Comparison of ENCODE assay signal across 12 cellular contexts in the genomic region with DNA sequence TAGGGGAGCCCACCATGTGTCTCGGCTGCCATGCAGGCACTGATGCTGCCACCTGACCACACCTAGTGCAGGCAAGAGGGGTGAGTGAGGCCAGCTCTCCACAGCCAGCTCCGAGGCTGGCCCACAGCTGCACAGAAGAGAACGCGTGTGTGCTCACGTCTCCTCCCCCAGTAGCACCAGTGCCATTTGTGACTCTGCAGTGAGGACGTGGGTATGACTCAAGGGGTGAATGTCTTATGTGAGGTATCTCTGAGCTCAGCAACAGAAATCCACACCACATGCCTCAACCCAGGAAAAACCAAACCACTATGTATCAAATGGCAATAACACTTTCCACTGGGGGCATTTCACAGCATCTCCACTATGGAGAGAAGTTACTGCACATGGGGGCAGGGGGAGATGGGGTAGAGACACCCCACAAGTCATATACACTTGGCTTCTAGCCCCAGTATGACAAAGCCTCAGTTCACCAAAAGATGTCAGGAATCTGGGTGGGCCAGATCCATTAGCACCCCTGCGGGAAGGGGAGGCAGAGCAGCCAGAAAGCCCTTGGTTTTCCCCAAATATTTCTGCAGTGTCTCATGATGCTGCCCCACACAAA.
DNase-seq lines count a peak whose midpoint lies in the region; ATAC-seq and TF ChIP-seq lines count a peak whose summit lies in the region.
"Had no signal": no experiment of that assay in that cellular context is flagged by ENCODE, and none has a peak within 500 bp of the region (broad histone marks: within the 10 kb centered on the region; RNA-seq: fewer than 3 reads in every experiment).

No MANE protein-coding gene starts in this region.

- H3K36me3 Mint-ChIP-seq in activated T-cell treated with anti-CD3 and anti-CD28 coated beads, Interleukin-2, amount 50 U/mL, for 4 hours (ENCODE audit: insufficient read depth): peaks cover 42% of the 10 kb centered on the region

- no peaks in the 10 kb centered on the region for H3K9me3 ChIP-seq in subcutaneous abdominal adipose tissue (ENCODE audit: control insufficient read depth in 5 of 5, low read length in 5 of 5)
- H3K9me3 ChIP-seq in colonic mucosa: no peaks in the 10 kb centered on the region

- intact Hi-C loops in colonic mucosa (cut with DNase I): no loop called here

- H3K4me1 ChIP-seq in foreskin keratinocyte (no peaks in the 10 kb centered on the region), subcutaneous abdominal adipose tissue (ENCODE audit: control insufficient read depth in 5 of 5, insufficient read depth in 5 of 5, low read length in 5 of 5) (peaks cover 0 to 8% (median 3%) of the 10 kb centered on the region in 5 donors), colonic mucosa (peaks cover 5% of the 10 kb centered on the region)

- TF ChIP-seq CTCF in foreskin keratinocyte (conservative IDR thresholded peaks at IDR 0.05): no peak
- TF ChIP-seq CTCF in colonic mucosa (IDR thresholded peaks at IDR 0.05): no peak

- H3K36me3 ChIP-seq in subcutaneous abdominal adipose tissue (ENCODE audit: control insufficient read depth in 5 of 5, insufficient read depth in 5 of 5, low read length in 5 of 5) (peaks cover 0 to 74% (median 51%) of the 10 kb centered on the region in 5 donors), colonic mucosa (no peaks in the 10 kb centered on the region)

- H3K9me3 Mint-ChIP-seq in activated T-cell treated with anti-CD3 and anti-CD28 coated beads, Interleukin-2, amount 50 U/mL, for 4 hours: no peaks in the 10 kb centered on the region
- H3K9me3 Mint-ChIP-seq: CD4-positive, alpha-beta T cell had no signal

- no peak overlapping the region for H3K9ac ChIP-seq in subcutaneous abdominal adipose tissue (ENCODE audit: low read length in 5 of 5)
- no peak overlapping the region for H3K9ac ChIP-seq in colonic mucosa (ENCODE audit: low read depth in 2 of 2, low read length in 2 of 2)

- H3K4me3 ChIP-seq in subcutaneous abdominal adipose tissue (ENCODE audit: low read depth in 1 of 5, low read length in 5 of 5) (no peak overlapping the region), colonic mucosa (no peak overlapping the region)

- no peaks in the 10 kb centered on the region for H3K27me3 Mint-ChIP-seq in activated T-cell treated with anti-CD3 and anti-CD28 coated beads, Interleukin-2, amount 50 U/mL, for 4 hours (ENCODE audit: low read depth)
- H3K27me3 Mint-ChIP-seq: CD4-positive, alpha-beta T cell had no signal

- H3K27me3 ChIP-seq in foreskin keratinocyte (no peaks in the 10 kb centered on the region), subcutaneous abdominal adipose tissue (ENCODE audit: control insufficient read depth in 5 of 5, insufficient read depth in 4 of 5, low read length in 5 of 5) (no peaks in the 10 kb centered on the region), colonic mucosa (no peaks in the 10 kb centered on the region)

- peak; percentile 47 to 76 for ATAC-seq in activated T-cell treated with anti-CD3 and anti-CD28 coated beads, Interleukin-2, amount 50 U/mL, for 4 hours
- ATAC-seq in foreskin keratinocyte: peak; percentile 90

- H3K27ac ChIP-seq in foreskin keratinocyte: peak overlapping the region; percentile 51
- peak overlapping the region; percentile 50 for H3K27ac ChIP-seq in subcutaneous abdominal adipose tissue (ENCODE audit: low read depth, low read length)
- H3K27ac ChIP-seq in colonic mucosa: no peak overlapping the region

- H3K4me3 Mint-ChIP-seq in activated T-cell treated with anti-CD3 and anti-CD28 coated beads, Interleukin-2, amount 50 U/mL, for 4 hours: no peak overlapping the region
- H3K4me3 Mint-ChIP-seq: CD4-positive, alpha-beta T cell had no signal

- DNase-seq in activated T-cell treated with anti-CD3 and anti-CD28 coated beads, Interleukin-2, amount 50 U/mL, for 4 hours: no peak
- DNase-seq in activated T-cell treated with anti-CD3 and anti-CD28 coated beads, Interleukin-2, amount 50 U/mL, for 1 hour: no peak
- DNase-seq in T1000 (lab: John Stamatoyannopoulos, UW) (peak; percentile 82), foreskin keratinocyte (peak; percentile 32 to 69), GF-D8 (lab: John Stamatoyannopoulos, UW) (no peak), colonic mucosa (no peak), LoVo (ENCODE audit: low spot score) (no peak)
- DNase-seq: CD4-positive, alpha-beta T cell; effector memory CD4-positive, alpha-beta T cell; GOT3; SIG-M5 had no signal

- no peaks in the 10 kb centered on the region for H3K4me1 Mint-ChIP-seq in activated T-cell treated with anti-CD3 and anti-CD28 coated beads, Interleukin-2, amount 50 U/mL, for 4 hours (ENCODE audit: low read depth)

Comparison
In these comparisons a context has a peak if more than half of its experiments do, and no peak if none do; other contexts are left out.
1. DNase-seq: peak in T1000 (single experiment) and foreskin keratinocyte (2 of 2); none in activated T-cell treated with anti-CD3 and anti-CD28 coated beads, Interleukin-2, amount 50 U/mL, for 4 hours (single experiment), activated T-cell treated with anti-CD3 and anti-CD28 coated beads, Interleukin-2, amount 50 U/mL, for 1 hour (single experiment), GF-D8 (single experiment), colonic mucosa (single experiment) and LoVo (single experiment).